7 cellular contexts compared by ENCODE assay signal in the genomic region with DNA sequence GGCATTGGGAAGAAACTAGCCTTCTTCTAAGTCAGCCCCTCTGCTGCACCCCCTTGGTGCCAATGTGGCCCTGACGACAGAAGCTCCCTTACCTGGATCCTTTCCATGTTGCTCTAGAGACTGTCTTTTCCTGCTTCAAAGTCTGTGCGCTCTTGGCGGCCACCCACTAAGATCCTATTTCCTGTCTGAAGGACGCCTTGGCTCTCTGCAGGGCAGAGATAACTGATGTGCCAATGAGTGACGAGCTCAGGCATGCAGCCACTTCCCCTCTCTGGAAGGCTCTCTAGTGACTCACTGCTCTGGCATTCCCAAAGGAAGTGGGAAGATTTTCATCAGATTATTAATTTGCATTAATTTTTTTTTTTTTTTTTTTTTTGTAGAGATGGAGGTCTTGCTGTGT.
DNase-seq lines count a peak whose midpoint lies in the region; ATAC-seq and TF ChIP-seq lines count a peak whose summit lies in the region.

No MANE protein-coding gene starts in this region.

- H3K9me3 ChIP-seq in iPS-20b (ENCODE audit: insufficient read depth, low read depth, low read length) (peaks cover 8% of the 10 kb centered on the region), tibial artery (peaks cover 0 to 4% (median 0%) of the 10 kb centered on the region in 3 donors)

- peaks cover 69% of the 10 kb centered on the region for H3K27me3 Mint-ChIP-seq in brain

- H3K9me3 Mint-ChIP-seq in brain = peaks cover under 1 to 15% (median 10%) of the 10 kb centered on the region in 5 experiments

- peak overlapping the region; percentile 26; the same call in 1 of the 2 replicates for H3K9ac ChIP-seq in iPS-20b (ENCODE audit: low read depth, low read length)

- H3K4me3 Mint-ChIP-seq in brain = peak overlapping the region; percentile 62 to 81 (median 72)

- no peaks in the 10 kb centered on the region for H3K36me3 ChIP-seq in iPS-20b (ENCODE audit: insufficient read depth, low read depth, low read length)
- no peaks in the 10 kb centered on the region for H3K36me3 ChIP-seq in tibial artery

- ATAC-seq in HG03095 (IDR thresholded peaks at IDR 0.05; ENCODE audit: unreplicated experiment) = no peak

- peaks cover 32% of the 10 kb centered on the region for H3K4me1 Mint-ChIP-seq in brain

- H3K4me3 ChIP-seq in Jurkat, Clone E6-1 (ENCODE audit: low read length) = no peak overlapping the region
- H3K4me3 ChIP-seq in iPS-20b (ENCODE audit: low read length) (peak overlapping the region; percentile 55), tibial artery (peak overlapping the region; percentile 0 to 17)

- intact Hi-C loops in tibial artery (cut with DNase I; ENCODE audit: low total_unique reads) = no loop called here

- no peak overlapping the region for H3K27ac ChIP-seq in iPS-20b (ENCODE audit: low read length)
- peak overlapping the region; percentile 34 to 41 for H3K27ac ChIP-seq in tibial artery

- peaks cover 4% of the 10 kb centered on the region; the same call in 1 of the 2 replicates for H3K27me3 ChIP-seq in iPS-20b (ENCODE audit: insufficient read depth, low read length)
- no peaks in the 10 kb centered on the region for H3K27me3 ChIP-seq in tibial artery

- H3K27ac Mint-ChIP-seq in brain = peak overlapping the region in 4 of 5 experiments; percentile 52 to 84 (median 66)

- peaks cover 20% of the 10 kb centered on the region for H3K4me1 ChIP-seq in iPS-20b (ENCODE audit: insufficient read depth, low read length)
- peaks cover 0 to 24% (median 11%) of the 10 kb centered on the region in 4 donors for H3K4me1 ChIP-seq in tibial artery

- H3K36me3 Mint-ChIP-seq in brain = no peaks in the 10 kb centered on the region

- TF ChIP-seq CTCF in brain (conservative IDR thresholded peaks at IDR 0.05) = no peak
- no peak for TF ChIP-seq CTCF in tibial artery (IDR thresholded peaks at IDR 0.05)

- peak; percentile 8 for DNase-seq in Jurkat, Clone E6-1 (ENCODE audit: low read depth, low spot score)
- DNase-seq in tibial artery = peak; percentile 68 to 84
- no peak for DNase-seq in activated gamma-delta T cell treated with Interleukin-2 at 50 U/mL for 16 hours
- no peak for DNase-seq in NAMALWA (ENCODE audit: low spot score)

Comparison
In these comparisons a context has a peak if more than half of its experiments do, and no peak if none do; other contexts are left out.
1. DNase-seq: peak in Jurkat, Clone E6-1 (single experiment) and tibial artery (2 of 2); none in activated gamma-delta T cell treated with Interleukin-2 at 50 U/mL for 16 hours (single experiment) and NAMALWA (single experiment).